Comparison of ENCODE assay signal across 6 cellular contexts in genomic region chr19:38375748-38376147, GRCh38. TPM values are rescaled to one million over a fixed set of nuclear protein-coding genes. Genes with fewer than 3 reads are reported as not detected.
DNase-seq lines count a peak whose midpoint lies in the region; ATAC-seq and TF ChIP-seq lines count a peak whose summit lies in the region.

No MANE protein-coding gene starts in this region.

- H3K4me3 ChIP-seq in GM06990 (replicated peaks; ENCODE audit: low read depth, low read length) (peak overlapping the region; percentile 96), adipocyte (ENCODE audit: low read length) (peak overlapping the region; percentile 96), muscle layer of duodenum (ENCODE audit: low read depth in 1 of 2, low read length in 2 of 2) (peak overlapping the region; percentile 89 to 91)

- H3K4me1 ChIP-seq in adipocyte (ENCODE audit: control insufficient read depth, insufficient read depth, low read length): peaks cover 19% of the 10 kb centered on the region
- H3K4me1 ChIP-seq in muscle layer of duodenum (ENCODE audit: control insufficient read depth in 1 of 2, insufficient read depth in 2 of 2, low read length in 2 of 2): peaks cover 9 to 25% of the 10 kb centered on the region in 2 donors

- DNase-seq in GM06990 (ENCODE audit: extremely low read depth, insufficient read length) (no peak), adipocyte (ENCODE audit: low read depth) (peak; percentile 27), HT-29 (ENCODE audit: low spot score) (no peak)

- H3K27ac ChIP-seq in muscle layer of duodenum (ENCODE audit: low read length): peak overlapping the region; percentile 87

- H3K36me3 ChIP-seq in GM06990 (ENCODE audit: control insufficient read depth, insufficient read depth, low read length): peaks cover 17% of the 10 kb centered on the region
- peaks cover 43% of the 10 kb centered on the region for H3K36me3 ChIP-seq in adipocyte (ENCODE audit: control insufficient read depth, insufficient read depth, low read length, severe bottlenecking)
- H3K36me3 ChIP-seq in muscle layer of duodenum (ENCODE audit: control insufficient read depth in 1 of 2, insufficient read depth in 2 of 2, low read length in 2 of 2): peaks cover 6 to 26% of the 10 kb centered on the region in 2 donors

- H3K9me3 ChIP-seq in adipocyte (ENCODE audit: control insufficient read depth, low read length) (no peaks in the 10 kb centered on the region), muscle layer of duodenum (ENCODE audit: control insufficient read depth in 1 of 2, low read length in 2 of 2) (no peaks in the 10 kb centered on the region)

- TF ChIP-seq CTCF in GM06990 (IDR thresholded peaks at IDR 0.05; ENCODE audit: insufficient read depth, low read length, poor library complexity, severe bottlenecking): no peak

- H3K27me3 ChIP-seq in GM06990 (replicated peaks; ENCODE audit: control insufficient read depth, insufficient read depth, low read length) (no peaks in the 10 kb centered on the region), adipocyte (replicated peaks; ENCODE audit: control insufficient read depth, insufficient read depth, low read length) (no peaks in the 10 kb centered on the region), muscle layer of duodenum (ENCODE audit: low read depth, low read length) (no peaks in the 10 kb centered on the region)

- peak overlapping the region; percentile 100 for H3K9ac ChIP-seq in adipocyte (ENCODE audit: low read length)

- ATAC-seq in HG03280 (IDR thresholded peaks at IDR 0.05; ENCODE audit: unreplicated experiment) (no peak), GM19023 (IDR thresholded peaks at IDR 0.05; ENCODE audit: unreplicated experiment) (no peak)

RNA-seq across cellular contexts. Expression of gene PSMD8, which starts 1.4 kb away (rescaled TPM):
- 627 and 640 TPM in 2 replicates for total RNA-seq in HT-29 (2014; rRNA removed; shearing (Covaris generic))

RNA-seq across cellular contexts. Expression of gene GGN, which starts 12.1 kb away (rescaled TPM):
- total RNA-seq in HT-29 (2014; rRNA removed; shearing (Covaris generic)): 0.26 and 0.41 TPM in 2 replicates

RNA-seq across cellular contexts. Expression of gene SPRED3, which starts 12.7 kb away (rescaled TPM):
- 0.13 and 3.2 TPM in 2 replicates for total RNA-seq in HT-29 (2014; rRNA removed; shearing (Covaris generic))

RNA-seq across cellular contexts. Expression of gene FAM98C, which starts 27.1 kb away (rescaled TPM):
- 46.6 and 49.5 TPM in 2 replicates for total RNA-seq in HT-29 (2014; rRNA removed; shearing (Covaris generic))

RNA-seq across cellular contexts. Expression of gene CATSPERG, which starts 40.1 kb away (rescaled TPM):
- 4.0 and 10.5 TPM in 2 replicates for total RNA-seq in HT-29 (2014; rRNA removed; shearing (Covaris generic))
